8 cellular contexts compared by ENCODE assay signal in genomic region chr1:230127105-230128054, GRCh38.
A peak's percentile ranks its signal among the peaks of the same experiment; 100 is the strongest.
DNase-seq lines count a peak whose midpoint lies in the region; ATAC-seq and TF ChIP-seq lines count a peak whose summit lies in the region.

No MANE protein-coding gene starts in this region.

- H3F3A ChIP-seq in OCI-LY1 (ENCODE audit: insufficient read depth, low read length), result peaks cover 15% of the 10 kb centered on the region

- H3K4me3 Mint-ChIP-seq in CD4-positive, alpha-beta T cell, result no peak overlapping the region
- peak overlapping the region; percentile 53 for H3K4me3 Mint-ChIP-seq in activated T-helper 2 cell treated with anti-CD3 and anti-CD28 coated beads, Interferon-gamma antibody, Interleukin-2, Interleukin-4, amounts not matched to agents 10 μg/mL and 5 μg/mL and 100 μg/mL, durations not matched to agents 14 hours and 24 hours and 36 hours (ENCODE audit: low read depth)

- no peaks in the 10 kb centered on the region for H3K9me3 ChIP-seq in CD4-positive, alpha-beta T cell (ENCODE audit: control insufficient read depth, low read length)
- H3K9me3 ChIP-seq in OCI-LY1 (ENCODE audit: low read length) (no peaks in the 10 kb centered on the region), neuronal stem cell (replicated peaks in 1 of 2; ENCODE audit: control insufficient read depth in 2 of 2, insufficient read depth in 1 of 2, low read depth in 1 of 2, low read length in 2 of 2) (no peaks in the 10 kb centered on the region)

- H3K36me3 ChIP-seq in OCI-LY1 (ENCODE audit: insufficient read depth, low read length) (no peaks in the 10 kb centered on the region), neuronal stem cell (replicated peaks in 1 of 2; ENCODE audit: control insufficient read depth in 2 of 2, insufficient read depth in 2 of 2, low read length in 2 of 2) (no peaks in the 10 kb centered on the region)

- H3K27me3 ChIP-seq in CD4-positive, alpha-beta T cell (ENCODE audit: control insufficient read depth, insufficient read depth, low read length), result no peaks in the 10 kb centered on the region
- H3K27me3 ChIP-seq in OCI-LY1 (ENCODE audit: insufficient read depth, low read length) (no peaks in the 10 kb centered on the region), neuronal stem cell (ENCODE audit: control insufficient read depth in 3 of 3, insufficient read depth in 3 of 3, low read depth in 1 of 3, low read length in 3 of 3) (no peaks in the 10 kb centered on the region)

- H2BK5ac ChIP-seq in neuronal stem cell (ENCODE audit: low read length), result no peak overlapping the region

- no peak overlapping the region for H3K14ac ChIP-seq in neuronal stem cell (ENCODE audit: low read length)

- WGBS in neuronal stem cell (ENCODE audit: extremely low coverage in 2 of 2, insufficient read length in 2 of 2, insufficient replicate concordance in 1 of 2), 2 donors, result no CpG with 5 or more reads among the region's 25 CpGs

- H3K4ac ChIP-seq in neuronal stem cell (ENCODE audit: low read length), result no peak overlapping the region

- H3K4me3 ChIP-seq in OCI-LY1 (ENCODE audit: low read depth, low read length, poor library complexity, severe bottlenecking), result no peak overlapping the region
- no peak overlapping the region for H3K4me3 ChIP-seq in neuronal stem cell (ENCODE audit: low read length in 2 of 2)

- H2AK5ac ChIP-seq in neuronal stem cell (ENCODE audit: low read depth, low read length), result peak overlapping the region; percentile 51

- peak overlapping the region; percentile 23 for H3K23ac ChIP-seq in neuronal stem cell (ENCODE audit: low read depth, low read length, poor library complexity)

- H4K8ac ChIP-seq in neuronal stem cell (ENCODE audit: low read depth, low read length), result no peak overlapping the region

- no peaks in the 10 kb centered on the region for H3K9me2 ChIP-seq in OCI-LY1 (ENCODE audit: low read depth, low read length)

- peak in 3 of 10 experiments; percentile 4 to 20 (median 8) for DNase-seq in CD4-positive, alpha-beta T cell
- peak; percentile 47 for DNase-seq in activated T-helper 2 cell treated with anti-CD3 and anti-CD28 coated beads, Interferon-gamma antibody, Interleukin-2, Interleukin-4, amounts not matched to agents 10 μg/mL and 5 μg/mL and 100 μg/mL, durations not matched to agents 14 hours and 24 hours and 36 hours (ENCODE audit: low spot score)
- DNase-seq in neuronal stem cell (ENCODE audit: low spot score) (no peak), kidney tubule cell (ENCODE audit: low spot score) (no peak), SW 1271 (lab: John Stamatoyannopoulos, UW) (no peak), hippocampal formation (lab: John Stamatoyannopoulos, UW) (no peak), NCI-H526 (lab: John Stamatoyannopoulos, UW) (no peak)

- H2BK12ac ChIP-seq in neuronal stem cell (ENCODE audit: low read length), result no peak overlapping the region

- no peak overlapping the region for H2BK120ac ChIP-seq in neuronal stem cell (ENCODE audit: low read depth, low read length)

- no peak for TF ChIP-seq CTCF in CD4-positive, alpha-beta T cell (IDR thresholded peaks at IDR 0.05)
- no peak for TF ChIP-seq CTCF in OCI-LY1 (IDR thresholded peaks at IDR 0.05; ENCODE audit: low read length)

- peak; percentile 72 for ATAC-seq in CD4-positive, alpha-beta T cell (ENCODE audit: poor library complexity)

- H3K79me2 ChIP-seq in OCI-LY1 (ENCODE audit: insufficient read depth, low read length), result peaks cover 42% of the 10 kb centered on the region

- no peak overlapping the region for H2BK15ac ChIP-seq in neuronal stem cell (ENCODE audit: low read length)

- H3K79me1 ChIP-seq in neuronal stem cell (ENCODE audit: low read depth, low read length), result no peaks in the 10 kb centered on the region

- H3K9ac ChIP-seq in OCI-LY1 (ENCODE audit: low read length) (peak overlapping the region; percentile 68; the same call in 1 of the 2 replicates), neuronal stem cell (ENCODE audit: low read depth, low read length, poor library complexity) (no peak overlapping the region)

- H4K20me1 ChIP-seq in OCI-LY1 (ENCODE audit: insufficient read depth, low read length), result no peaks in the 10 kb centered on the region

- intact Hi-C loops in CD4-positive, alpha-beta T cell (cut with DNase I, micrococcal nuclease), result no loop called here
- intact Hi-C loops in activated T-helper 2 cell treated with anti-CD3 and anti-CD28 coated beads, Interferon-gamma antibody, Interleukin-2, Interleukin-4, amounts not matched to agents 10 μg/mL and 5 μg/mL and 100 μg/mL, durations not matched to agents 14 hours and 24 hours and 36 hours (cut with micrococcal nuclease), result loop anchor here (2.0 to 10.0 kb wide), 5 partner anchors 23 to 147 kb away; no protein-coding TSS in a partner anchor

- peaks cover 56% of the 10 kb centered on the region for H3K4me1 Mint-ChIP-seq in CD4-positive, alpha-beta T cell (ENCODE audit: low read depth)
- H3K4me1 Mint-ChIP-seq in activated T-helper 2 cell treated with anti-CD3 and anti-CD28 coated beads, Interferon-gamma antibody, Interleukin-2, Interleukin-4, amounts not matched to agents 10 μg/mL and 5 μg/mL and 100 μg/mL, durations not matched to agents 14 hours and 24 hours and 36 hours (ENCODE audit: low read depth), result peaks cover 62% of the 10 kb centered on the region

- no peaks in the 10 kb centered on the region for H3K36me3 Mint-ChIP-seq in CD4-positive, alpha-beta T cell (ENCODE audit: low read depth)
- peaks cover under 1% of the 10 kb centered on the region for H3K36me3 Mint-ChIP-seq in activated T-helper 2 cell treated with anti-CD3 and anti-CD28 coated beads, Interferon-gamma antibody, Interleukin-2, Interleukin-4, amounts not matched to agents 10 μg/mL and 5 μg/mL and 100 μg/mL, durations not matched to agents 14 hours and 24 hours and 36 hours (ENCODE audit: low read depth)

- no peak overlapping the region for H2AFZ ChIP-seq in OCI-LY1 (ENCODE audit: low read length)
- H2AFZ ChIP-seq in neuronal stem cell (ENCODE audit: low read length), result no peak overlapping the region

- no peak overlapping the region for H3K27ac Mint-ChIP-seq in CD4-positive, alpha-beta T cell
- H3K27ac Mint-ChIP-seq in activated T-helper 2 cell treated with anti-CD3 and anti-CD28 coated beads, Interferon-gamma antibody, Interleukin-2, Interleukin-4, amounts not matched to agents 10 μg/mL and 5 μg/mL and 100 μg/mL, durations not matched to agents 14 hours and 24 hours and 36 hours, result peak overlapping the region; percentile 70

- CTCF ChIA-PET in CD4-positive, alpha-beta T cell (lab: Charles Lee), result no interaction called here

- peak overlapping the region; percentile 25 for H3K18ac ChIP-seq in neuronal stem cell (ENCODE audit: low read length)

- H3K4me2 ChIP-seq in OCI-LY1 (ENCODE audit: low read length) (peak overlapping the region; percentile 3; the same call in 1 of the 2 replicates), neuronal stem cell (ENCODE audit: insufficient read depth, low read length, poor library complexity, severe bottlenecking) (peak overlapping the region; percentile 28)

- H3K4me1 ChIP-seq in OCI-LY1 (ENCODE audit: insufficient read depth, low read length, severe bottlenecking), result peaks cover 100% of the 10 kb centered on the region
- H3K4me1 ChIP-seq in neuronal stem cell (ENCODE audit: control insufficient read depth in 2 of 2, insufficient read depth in 1 of 2, low read depth in 1 of 2, low read length in 2 of 2), result peaks cover 16 to 22% of the 10 kb centered on the region in 2 donors

- POLR2A ChIA-PET in CD4-positive, alpha-beta T cell (lab: Charles Lee), result no interaction called here

- no peak overlapping the region for H4K91ac ChIP-seq in neuronal stem cell (ENCODE audit: low read depth, low read length, poor library complexity)

- no peaks in the 10 kb centered on the region for H3K9me3 Mint-ChIP-seq in CD4-positive, alpha-beta T cell
- no peaks in the 10 kb centered on the region for H3K9me3 Mint-ChIP-seq in activated T-helper 2 cell treated with anti-CD3 and anti-CD28 coated beads, Interferon-gamma antibody, Interleukin-2, Interleukin-4, amounts not matched to agents 10 μg/mL and 5 μg/mL and 100 μg/mL, durations not matched to agents 14 hours and 24 hours and 36 hours

- no peaks in the 10 kb centered on the region for H3K27me3 Mint-ChIP-seq in CD4-positive, alpha-beta T cell
- H3K27me3 Mint-ChIP-seq in activated T-helper 2 cell treated with anti-CD3 and anti-CD28 coated beads, Interferon-gamma antibody, Interleukin-2, Interleukin-4, amounts not matched to agents 10 μg/mL and 5 μg/mL and 100 μg/mL, durations not matched to agents 14 hours and 24 hours and 36 hours (ENCODE audit: low read depth), result no peaks in the 10 kb centered on the region

- H3K27ac ChIP-seq in CD4-positive, alpha-beta T cell (ENCODE audit: low read depth, low read length), result no peak overlapping the region
- H3K27ac ChIP-seq in OCI-LY1 (ENCODE audit: low read depth, low read length, poor library complexity, severe bottlenecking) (peak overlapping the region; percentile 99), neuronal stem cell (replicated peaks; ENCODE audit: low read length) (no peak overlapping the region)
